ENCODE assay signal across 27 cellular contexts in the genomic region with DNA sequence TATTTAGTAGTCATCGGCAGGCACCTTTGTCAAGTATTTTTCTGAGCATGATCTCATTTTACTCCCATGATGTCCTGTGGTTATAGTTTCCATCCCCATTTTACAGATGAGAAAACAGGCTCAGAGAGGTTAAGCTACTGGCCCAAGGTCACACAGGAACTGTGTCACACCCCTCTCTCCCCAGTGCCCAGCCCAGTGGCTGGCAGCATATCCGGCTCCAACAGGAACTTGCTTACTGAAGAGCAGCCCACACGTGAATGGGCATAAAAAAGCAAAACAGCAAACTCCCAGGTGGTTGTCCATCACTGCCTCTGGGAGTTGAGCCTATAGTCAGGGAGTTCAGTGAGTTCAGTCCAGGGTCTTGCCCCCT. TPM values are rescaled to one million over a fixed set of nuclear protein-coding genes. Genes with fewer than 3 reads are reported as not detected.
DNase-seq lines count a peak whose midpoint lies in the region; ATAC-seq, FAIRE-seq and TF ChIP-seq lines count a peak whose summit lies in the region.
"Had no signal": no experiment of that assay in that cellular context is flagged by ENCODE, and none has a peak within 500 bp of the region (broad histone marks: within the 10 kb centered on the region; RNA-seq: fewer than 3 reads in every experiment).

No MANE protein-coding gene starts in this region.

- H3K4me3 ChIP-seq in A549 (no peak overlapping the region), parathyroid adenoma (ENCODE audit: low read depth, low read length) (no peak overlapping the region), brain microvascular endothelial cell (ENCODE audit: low read depth, low read length) (no peak overlapping the region)
- H3K4me3 ChIP-seq in CD4-positive, alpha-beta memory T cell (ENCODE audit: low read length in 2 of 2): no peak overlapping the region
- H3K4me3 ChIP-seq: skin epidermis, uterus had no signal

- peaks cover 12 to 31% (median 15%) of the 10 kb centered on the region in 4 donors for H3K4me1 Mint-ChIP-seq in CD4-positive, alpha-beta memory T cell
- H3K4me1 Mint-ChIP-seq in dendritic cell treated with granulocyte-macrophage colony-stimulating factor and Interleukin-4, amounts not matched to agents 40 ng/mL and 50 ng/mL, for 4 days (ENCODE audit: low read depth): peaks cover 95% of the 10 kb centered on the region

- H3K4me1 ChIP-seq in A549 (peaks cover 16% of the 10 kb centered on the region), parathyroid adenoma (peaks cover 48% of the 10 kb centered on the region)
- peaks cover 29% of the 10 kb centered on the region for H3K4me1 ChIP-seq in CD4-positive, alpha-beta memory T cell (ENCODE audit: insufficient read depth, low read length)
- H3K4me1 ChIP-seq: uterus had no signal

- no peak for ATAC-seq in A549
- ATAC-seq in left colon: no peak
- ATAC-seq: activated CD4-positive, CD25-positive, alpha-beta regulatory T cell treated with anti-CD3 and anti-CD28 coated beads, Interleukin-2, amount 50 U/mL, for 24 hours had no signal

- intact Hi-C loops in CD4-positive, alpha-beta memory T cell (cut with micrococcal nuclease): no loop called here
- intact Hi-C loops in dendritic cell treated with granulocyte-macrophage colony-stimulating factor and Interleukin-4, amounts not matched to agents 40 ng/mL and 50 ng/mL, for 4 days (cut with micrococcal nuclease): loop anchor here (2.0 kb wide), 1 partner anchor 44 kb away; no protein-coding TSS in a partner anchor
- intact Hi-C loops in left colon (cut with DNase I, micrococcal nuclease): no loop called here

- H3K27me3 ChIP-seq in CD4-positive, alpha-beta memory T cell (ENCODE audit: insufficient read depth, low read length): no peaks in the 10 kb centered on the region
- H3K27me3 ChIP-seq in parathyroid adenoma (ENCODE audit: control insufficient read depth, insufficient read depth, low read length) (no peaks in the 10 kb centered on the region), brain microvascular endothelial cell (replicated peaks) (no peaks in the 10 kb centered on the region)
- H3K27me3 ChIP-seq: uterus had no signal

- peak overlapping the region in 3 of 8 donors; percentile 14 to 24 (median 18) for H3K4me3 Mint-ChIP-seq in CD4-positive, alpha-beta memory T cell
- H3K4me3 Mint-ChIP-seq in dendritic cell treated with granulocyte-macrophage colony-stimulating factor and Interleukin-4, amounts not matched to agents 40 ng/mL and 50 ng/mL, for 4 days: no peak overlapping the region
- H3K4me3 Mint-ChIP-seq: activated naive CD4-positive, alpha-beta T cell treated with anti-CD3 and anti-CD28 coated beads for 36 hours; activated T-cell treated with anti-CD3 and anti-CD28 coated beads, Interleukin-2, amount 50 U/mL, for 4 hours; CD4-positive, alpha-beta T cell; HFFc6 had no signal

- no peaks in the 10 kb centered on the region for H3K27me3 Mint-ChIP-seq in CD4-positive, alpha-beta memory T cell
- H3K27me3 Mint-ChIP-seq in dendritic cell treated with granulocyte-macrophage colony-stimulating factor and Interleukin-4, amounts not matched to agents 40 ng/mL and 50 ng/mL, for 4 days: peaks cover under 1% of the 10 kb centered on the region
- H3K27me3 Mint-ChIP-seq: CD4-positive, alpha-beta T cell had no signal

- DNase-seq in A549 (ENCODE audit: low read depth in 1 of 2, low spot score in 1 of 2): no peak
- DNase-seq in CD4-positive, alpha-beta memory T cell: no peak
- no peak for DNase-seq in brain microvascular endothelial cell
- DNase-seq in left colon: no peak
- DNase-seq in retina: no peak
- DNase-seq in NCI-H2171 treated with DMSO at 0.1 percent for 48 hours (lab: John Stamatoyannopoulos, UW): no peak
- DNase-seq: activated naive CD4-positive, alpha-beta T cell treated with anti-CD3 and anti-CD28 coated beads for 36 hours; activated T-cell treated with anti-CD3 and anti-CD28 coated beads, Interleukin-2, amount 50 U/mL, for 4 hours; anterior cingulate cortex; caudate nucleus; CD4-positive, alpha-beta T cell; dermis blood vessel endothelial cell; DMS53; GDM1; HFFc6; KBM-7; MM.1S; NCI-H1436 treated with DMSO at 0.1 percent for 48 hours; SHP77 treated with DMSO at 0.1 percent for 48 hours; stimulated activated CD4-positive, alpha-beta T cell treated with anti-CD3 and anti-CD28 coated beads, Interleukin-1b, Interleukin-23, amount 100 ng/mL, for 48 hours; SW 1271; uterus had no signal

- POLR2A ChIA-PET in A549 (lab: Yijun Ruan, JAX): no interaction called here
- POLR2A ChIA-PET in CD4-positive, alpha-beta memory T cell (lab: Charles Lee; ENCODE audit: partially characterized antibody): interaction anchor here (0.7 to 3.4 kb wide), 4 partner anchors 9 to 226 kb away, joined by 3 to 12 read pairs (median 4); a partner anchor contains a TSS

- TF ChIP-seq CTCF in A549 (IDR thresholded peaks at IDR 0.05): no peak
- TF ChIP-seq CTCF in parathyroid adenoma (IDR thresholded peaks at IDR 0.05): no peak
- no peak for TF ChIP-seq CTCF in brain microvascular endothelial cell (IDR thresholded peaks at IDR 0.05; ENCODE audit: low read depth, low read length, missing control alignments)

- H3K9ac ChIP-seq in parathyroid adenoma: no peak overlapping the region

- TF ChIP-seq RAD21 in A549 (conservative IDR thresholded peaks at IDR 0.05 in 1 of 2, IDR thresholded peaks at IDR 0.05 in 1 of 2): no peak

- CTCF ChIA-PET in A549 (lab: Yijun Ruan, JAX): interaction anchor here (0.6 to 14.9 kb wide), 20 partner anchors 10 to 404 kb away, joined by 3 to 117 read pairs (median 8); a partner anchor contains a TSS
- CTCF ChIA-PET in CD4-positive, alpha-beta memory T cell (lab: Charles Lee; ENCODE audit: partially characterized antibody): interaction anchor here (1.0 to 6.0 kb wide), 8 partner anchors 9 to 221 kb away, joined by 3 to 53 read pairs (median 4); a partner anchor contains a TSS

- TF ChIP-seq POLR2A in A549 (IDR thresholded peaks at IDR 0.05; ENCODE audit: low read length): no peak

- in situ Hi-C loops in brain microvascular endothelial cell (cut with HindIII; ENCODE audit: low pct_ligation_motif_present, low sequenced_read_pairs): no loop called here

- no peaks in the 10 kb centered on the region for H3K9me3 Mint-ChIP-seq in CD4-positive, alpha-beta memory T cell
- no peaks in the 10 kb centered on the region for H3K9me3 Mint-ChIP-seq in dendritic cell treated with granulocyte-macrophage colony-stimulating factor and Interleukin-4, amounts not matched to agents 40 ng/mL and 50 ng/mL, for 4 days
- H3K9me3 Mint-ChIP-seq: activated naive CD4-positive, alpha-beta T cell treated with anti-CD3 and anti-CD28 coated beads for 36 hours; activated T-cell treated with anti-CD3 and anti-CD28 coated beads, Interleukin-2, amount 50 U/mL, for 4 hours; CD4-positive, alpha-beta T cell; HFFc6 had no signal

- H3K27ac Mint-ChIP-seq in CD4-positive, alpha-beta memory T cell: peak overlapping the region in 4 of 7 donors; percentile 22 to 80 (median 60)
- peak overlapping the region; percentile 99 for H3K27ac Mint-ChIP-seq in dendritic cell treated with granulocyte-macrophage colony-stimulating factor and Interleukin-4, amounts not matched to agents 40 ng/mL and 50 ng/mL, for 4 days
- H3K27ac Mint-ChIP-seq: activated naive CD4-positive, alpha-beta T cell treated with anti-CD3 and anti-CD28 coated beads for 36 hours; CD4-positive, alpha-beta T cell; HFFc6 had no signal

- no peaks in the 10 kb centered on the region for H3K36me3 Mint-ChIP-seq in CD4-positive, alpha-beta memory T cell
- peaks cover 21% of the 10 kb centered on the region for H3K36me3 Mint-ChIP-seq in dendritic cell treated with granulocyte-macrophage colony-stimulating factor and Interleukin-4, amounts not matched to agents 40 ng/mL and 50 ng/mL, for 4 days (ENCODE audit: low read depth)

- TF ChIP-seq EP300 in A549 (IDR thresholded peaks at IDR 0.05): no peak

- no peaks in the 10 kb centered on the region for H3K36me3 ChIP-seq in CD4-positive, alpha-beta memory T cell (ENCODE audit: insufficient read depth, low read length)
- H3K36me3 ChIP-seq in parathyroid adenoma (ENCODE audit: control insufficient read depth, insufficient read depth, low read length) (no peaks in the 10 kb centered on the region), brain microvascular endothelial cell (replicated peaks) (no peaks in the 10 kb centered on the region)
- H3K36me3 ChIP-seq: uterus had no signal

- 86% methylated on average over 3 of the region's 3 CpGs for WGBS in A549 (ENCODE audit: missing lambda C conversion rate)

- H3K4me2 ChIP-seq in A549: no peak overlapping the region
- H3K4me2 ChIP-seq in parathyroid adenoma (ENCODE audit: low read length): no peak overlapping the region

- H3K9me3 ChIP-seq in A549 (no peaks in the 10 kb centered on the region), parathyroid adenoma (ENCODE audit: control insufficient read depth, low read length) (no peaks in the 10 kb centered on the region)
- H3K9me3 ChIP-seq in CD4-positive, alpha-beta memory T cell (ENCODE audit: control insufficient read depth in 1 of 2, low read length in 2 of 2): no peaks in the 10 kb centered on the region
- H3K9me3 ChIP-seq: uterus had no signal

- no peak overlapping the region for H2AFZ ChIP-seq in parathyroid adenoma

- H3K27ac ChIP-seq in A549: peak overlapping the region in 1 of 2 experiments; percentile 83; a peak in 1 of 6 replicates
- H3K27ac ChIP-seq in CD4-positive, alpha-beta memory T cell (ENCODE audit: low read depth, low read length): no peak overlapping the region
- peak overlapping the region; percentile 8 for H3K27ac ChIP-seq in parathyroid adenoma
- no peak overlapping the region for H3K27ac ChIP-seq in brain microvascular endothelial cell

- H3K79me2 ChIP-seq in parathyroid adenoma: peaks cover 2% of the 10 kb centered on the region

- FAIRE-seq in A549 (lab: Jason Lieb, UNC): no peak
- FAIRE-seq: keratinocyte had no signal

TF ChIP-seq in A549, 52 proteins besides CTCF, POLR2A, EP300 and RAD21 (continues in another document):
- TF ChIP-seq KDM1A (IDR thresholded peaks at IDR 0.05; ENCODE audit: low read depth): peak; percentile 72; the same call in 1 of the 2 replicates

RNA-seq across cellular contexts. Expression of a gene that starts 8.3 kb away (rescaled TPM):
- polyA plus RNA-seq in A549 (2011; rRNA removed): 8.2 and 10.0 TPM in 2 replicates
- 6.4 and 7.0 TPM in 2 replicates for polyA plus RNA-seq in A549 (2012; cell fraction: cytosol; rRNA removed)
- 7.4 and 8.3 TPM in 2 replicates for polyA plus RNA-seq in A549 (2012; cell fraction: nucleus; rRNA removed)
- 2.4 to 3.0 TPM (median 2.8 TPM) in 3 replicates for polyA plus RNA-seq in A549 (2017; fragmentation: RNase III; extraction: RNeasy Plus Mini Kit Qiagen cat#74134 plus additional on column Dnase treatment)
- 13.2 and 22.4 TPM in 2 replicates for polyA minus RNA-seq in A549 (2011; rRNA and poly(A)+ RNA removed)
- 1 to 10 TPM; 7.0 TPM for total RNA-seq in CD4-positive, alpha-beta memory T cell
- polyA plus RNA-seq in CD4-positive, alpha-beta memory T cell: 1 to 10 TPM; 8.8 to 9.8 TPM
- 10 to 100 TPM in 1 of 2 donors, 1 to 10 TPM in 1; 9.7 to 10.2 TPM for total RNA-seq in left colon

RNA-seq across cellular contexts. Expression of a gene that starts 45.2 kb away (rescaled TPM):
- polyA plus RNA-seq in A549 (2011; rRNA removed) (0.53 and 0.68 TPM in 2 replicates), A549 (2017; fragmentation: RNase III; extraction: RNeasy Plus Mini Kit Qiagen cat#74134 plus additional on column Dnase treatment) (0.64 to 1.2 TPM (median 1.1 TPM) in 3 replicates)
- 0.41 and 0.87 TPM in 2 replicates for polyA plus RNA-seq in A549 (2012; cell fraction: cytosol; rRNA removed)
- polyA plus RNA-seq in A549 (2012; cell fraction: nucleus; rRNA removed): 0.48 and 0.71 TPM in 2 replicates
- 0.17 and 1.2 TPM in 2 replicates for polyA minus RNA-seq in A549 (2011; rRNA and poly(A)+ RNA removed)
- not detected for total RNA-seq in CD4-positive, alpha-beta memory T cell
- not detected for polyA plus RNA-seq in CD4-positive, alpha-beta memory T cell
- 1 to 10 TPM in 1 of 2 donors, under 1 TPM in 1; 0.37 to 1.6 TPM for total RNA-seq in left colon
- total RNA-seq: activated naive CD4-positive, alpha-beta T cell treated with anti-CD3 and anti-CD28 coated beads for 36 hours; CD4-positive, alpha-beta T cell had no signal
